8 cellular contexts compared by ENCODE assay signal in genomic region chr5:174935854-174936474, GRCh38.
DNase-seq lines count a peak whose midpoint lies in the region; ATAC-seq and TF ChIP-seq lines count a peak whose summit lies in the region.

No MANE protein-coding gene starts in this region.

- H3K36me3 ChIP-seq in OCI-LY7 (ENCODE audit: insufficient read depth, low read length) (no peaks in the 10 kb centered on the region), prostate gland (no peaks in the 10 kb centered on the region)

- 28% methylated on average over 9 of the region's 9 CpGs for WGBS in prostate gland

- H3K27me3 ChIP-seq in prostate gland (replicated peaks; ENCODE audit: insufficient read depth), result no peaks in the 10 kb centered on the region

- H3K27ac Mint-ChIP-seq in activated naive CD4-positive, alpha-beta T cell treated with anti-CD3 and anti-CD28 coated beads for 36 hours, result no peak overlapping the region

- no peak overlapping the region for H3K4me3 Mint-ChIP-seq in activated naive CD4-positive, alpha-beta T cell treated with anti-CD3 and anti-CD28 coated beads for 36 hours

- H3K36me3 Mint-ChIP-seq in activated naive CD4-positive, alpha-beta T cell treated with anti-CD3 and anti-CD28 coated beads for 36 hours (ENCODE audit: low read depth), result no peaks in the 10 kb centered on the region

- intact Hi-C loops in OCI-LY7 (cut with micrococcal nuclease; ENCODE audit: unreplicated experiment), result loop anchor here (5.0 kb wide), 2 partner anchors 519 to 609 kb away; no protein-coding TSS in a partner anchor
- intact Hi-C loops in activated naive CD4-positive, alpha-beta T cell treated with anti-CD3 and anti-CD28 coated beads for 36 hours (cut with micrococcal nuclease), result loop anchor here (1.0 kb wide), 2 partner anchors 26 to 517 kb away; no protein-coding TSS in a partner anchor
- intact Hi-C loops in Right ventricle myocardium superior (cut with DNase I), result loop anchor here (2.0 kb wide), 1 partner anchor 517 kb away; no protein-coding TSS in a partner anchor
- intact Hi-C loops in prostate gland (cut with DNase I), result loop anchor here (2.0 kb wide), 1 partner anchor 517 kb away; no protein-coding TSS in a partner anchor

- no peaks in the 10 kb centered on the region for H3K9me2 ChIP-seq in OCI-LY7 (ENCODE audit: insufficient read depth, low read length)

- H3K4me3 ChIP-seq in OCI-LY7 (ENCODE audit: low read depth, low read length, poor library complexity, severe bottlenecking) (no peak overlapping the region), prostate gland (no peak overlapping the region)

- H3K27me3 Mint-ChIP-seq in activated naive CD4-positive, alpha-beta T cell treated with anti-CD3 and anti-CD28 coated beads for 36 hours (ENCODE audit: low read depth), result peaks cover 14% of the 10 kb centered on the region

- H2AFZ ChIP-seq in OCI-LY7 (ENCODE audit: low read length), result no peak overlapping the region

- POLR2A ChIA-PET in OCI-LY7 (lab: Charles Lee), result no interaction called here

- H3K27ac ChIP-seq in OCI-LY7 (ENCODE audit: low read depth, low read length, poor library complexity, severe bottlenecking), result no peak overlapping the region
- H3K27ac ChIP-seq in prostate gland, result no peak overlapping the region

- no peak overlapping the region for H3K4me2 ChIP-seq in OCI-LY7 (ENCODE audit: low read length)

- no peaks in the 10 kb centered on the region for H3K79me2 ChIP-seq in OCI-LY7 (ENCODE audit: insufficient read depth, low read depth, low read length)

- H3K4me1 ChIP-seq in OCI-LY7 (ENCODE audit: insufficient read depth, low read length, poor library complexity, severe bottlenecking) (no peaks in the 10 kb centered on the region), prostate gland (replicated peaks) (no peaks in the 10 kb centered on the region)

- TF ChIP-seq POLR2A in prostate gland (IDR thresholded peaks at IDR 0.05), result no peak

- no peaks in the 10 kb centered on the region for H3K9me3 ChIP-seq in OCI-LY7 (ENCODE audit: low read length)
- H3K9me3 ChIP-seq in prostate gland, result no peaks in the 10 kb centered on the region

- CTCF ChIA-PET in OCI-LY7 (lab: Charles Lee; ENCODE audit: unreplicated experiment), result no interaction called here
- CTCF ChIA-PET in activated naive CD4-positive, alpha-beta T cell treated with anti-CD3 and anti-CD28 coated beads for 36 hours (lab: Charles Lee), result interaction anchor here (0.7 to 2.2 kb wide), 5 partner anchors 9 to 1584 kb away, joined by 3 to 7 read pairs (median 4); no protein-coding TSS in a partner anchor

- BruUV-seq in OCI-LY7 (replicated peaks; lab: Mats Ljungman, UMichigan), result no TSS peak

- TF ChIP-seq CTCF in OCI-LY7 (conservative IDR thresholded peaks at IDR 0.05; ENCODE audit: low read length) (peak; percentile 96), prostate gland (IDR thresholded peaks at IDR 0.05) (peak; percentile 61 to 78 (median 71))

- peaks cover 2% of the 10 kb centered on the region for H3K9me3 Mint-ChIP-seq in activated naive CD4-positive, alpha-beta T cell treated with anti-CD3 and anti-CD28 coated beads for 36 hours

- ATAC-seq in Right ventricle myocardium superior (ENCODE audit: poor library complexity) (peak; percentile 75), GM18502 (IDR thresholded peaks at IDR 0.05; ENCODE audit: poor library complexity, unreplicated experiment) (no peak), HG02678 (IDR thresholded peaks at IDR 0.05; ENCODE audit: unreplicated experiment) (no peak)

- H3K4me1 Mint-ChIP-seq in activated naive CD4-positive, alpha-beta T cell treated with anti-CD3 and anti-CD28 coated beads for 36 hours (ENCODE audit: low read depth), result no peaks in the 10 kb centered on the region

- peak; percentile 45 for DNase-seq in COLO668 (lab: John Stamatoyannopoulos, UW; ENCODE audit: unreplicated experiment)
- DNase-seq in GOT3 (lab: John Stamatoyannopoulos, UW), result peak; percentile 31
- DNase-seq in OCI-LY7 (ENCODE audit: low spot score), result peak; percentile 34
- peak; percentile 52 for DNase-seq in activated naive CD4-positive, alpha-beta T cell treated with anti-CD3 and anti-CD28 coated beads for 36 hours
- DNase-seq in Right ventricle myocardium superior, result peak; percentile 61
- DNase-seq in prostate gland (ENCODE audit: low spot score), result peak; percentile 30

- no peaks in the 10 kb centered on the region for H4K20me1 ChIP-seq in OCI-LY7 (ENCODE audit: insufficient read depth, low read length)
